ENCODE assay signal across 26 cellular contexts in genomic region chr5:60803712-60804111, GRCh38.
"Had no signal": no experiment of that assay in that cellular context is flagged by ENCODE, and none has a peak within 500 bp of the region (broad histone marks: within the 10 kb centered on the region; RNA-seq: fewer than 3 reads in every experiment).

No MANE protein-coding gene starts in this region.

- H3K4me1 ChIP-seq: adrenal gland, breast epithelium, colonic mucosa had no signal

- H3K4me3 Mint-ChIP-seq: activated CD8-positive, alpha-beta T cell treated with anti-CD3 and anti-CD28 coated beads, Interleukin-2, amount 10 ng/mL, durations not matched to agents 7 days and 5 days; activated naive CD8-positive, alpha-beta T cell treated with anti-CD3 and anti-CD28 coated beads, Interleukin-2, amount 10 ng/mL, durations not matched to agents 7 days and 5 days; T-cell; WTC11 had no signal

- ATAC-seq: activated CD8-positive, alpha-beta T cell treated with anti-CD3 and anti-CD28 coated beads, Interleukin-2, amount 10 ng/mL, durations not matched to agents 7 days and 5 days; T-cell; WTC11 had no signal

- H3K4me1 Mint-ChIP-seq: activated naive CD8-positive, alpha-beta T cell treated with anti-CD3 and anti-CD28 coated beads, Interleukin-2, amount 10 ng/mL, durations not matched to agents 7 days and 5 days; T-cell had no signal

- H3K36me3 Mint-ChIP-seq: activated naive CD8-positive, alpha-beta T cell treated with anti-CD3 and anti-CD28 coated beads, Interleukin-2, amount 10 ng/mL, durations not matched to agents 7 days and 5 days; T-cell; WTC11 had no signal

- DNase-seq: activated CD4-positive, alpha-beta T cell treated with anti-CD3 and anti-CD28 coated beads for 48 hours; activated CD4-positive, alpha-beta T cell treated with anti-CD3 and anti-CD28 coated beads, Interleukin-2, amount 50 U/mL, for 4 hours; activated CD4-positive, CD25-positive, alpha-beta regulatory T cell treated with anti-CD3 and anti-CD28 coated beads, Interleukin-2, amount 50 U/mL, for 72 hours; activated CD8-positive, alpha-beta memory T cell treated with anti-CD3 and anti-CD28 coated beads, Interleukin-2, amount 50 U/mL, for 48 hours; activated CD8-positive, alpha-beta T cell treated with anti-CD3 and anti-CD28 coated beads, Interleukin-2, amount 10 ng/mL, durations not matched to agents 7 days and 5 days; activated naive CD4-positive, alpha-beta T cell treated with anti-CD3 and anti-CD28 coated beads, Interleukin-2, amount 50 U/mL, for 16 hours; activated naive CD8-positive, alpha-beta T cell treated with anti-CD3 and anti-CD28 coated beads, Interleukin-2, amount 10 ng/mL, durations not matched to agents 7 days and 5 days; activated T-cell treated with anti-CD3 and anti-CD28 coated beads, Interleukin-2, amount 50 U/mL, for 1 hour; adrenal gland; anterior cingulate cortex; caudate nucleus; colonic mucosa; Karpas-422; MM.1S; NCI-H1105; NCI-H1436; NCI-H1694 treated with DMSO at 0.1 percent for 48 hours; NCI-H2029 treated with DMSO at 0.1 percent for 48 hours; NCI-H510A treated with DMSO at 0.1 percent for 48 hours; Peyer's patch; SHP77; T-cell; T-helper 2 cell; T1000 had no signal

- H3K27ac Mint-ChIP-seq: activated CD8-positive, alpha-beta T cell treated with anti-CD3 and anti-CD28 coated beads, Interleukin-2, amount 10 ng/mL, durations not matched to agents 7 days and 5 days; activated naive CD8-positive, alpha-beta T cell treated with anti-CD3 and anti-CD28 coated beads, Interleukin-2, amount 10 ng/mL, durations not matched to agents 7 days and 5 days; T-cell; WTC11 had no signal

- H3K27ac ChIP-seq: adrenal gland, breast epithelium, colonic mucosa, Peyer's patch had no signal

- H3K36me3 ChIP-seq: adrenal gland, breast epithelium, colonic mucosa, Peyer's patch had no signal

- H3K9me3 Mint-ChIP-seq: activated naive CD8-positive, alpha-beta T cell treated with anti-CD3 and anti-CD28 coated beads, Interleukin-2, amount 10 ng/mL, durations not matched to agents 7 days and 5 days had no signal

- H3K27me3 ChIP-seq: adrenal gland, breast epithelium, colonic mucosa, Peyer's patch had no signal

- H3K4me3 ChIP-seq: adrenal gland, breast epithelium, colonic mucosa, Peyer's patch had no signal

- H3K9me3 ChIP-seq: adrenal gland, breast epithelium, colonic mucosa, Peyer's patch had no signal
